In the genomic region with DNA sequence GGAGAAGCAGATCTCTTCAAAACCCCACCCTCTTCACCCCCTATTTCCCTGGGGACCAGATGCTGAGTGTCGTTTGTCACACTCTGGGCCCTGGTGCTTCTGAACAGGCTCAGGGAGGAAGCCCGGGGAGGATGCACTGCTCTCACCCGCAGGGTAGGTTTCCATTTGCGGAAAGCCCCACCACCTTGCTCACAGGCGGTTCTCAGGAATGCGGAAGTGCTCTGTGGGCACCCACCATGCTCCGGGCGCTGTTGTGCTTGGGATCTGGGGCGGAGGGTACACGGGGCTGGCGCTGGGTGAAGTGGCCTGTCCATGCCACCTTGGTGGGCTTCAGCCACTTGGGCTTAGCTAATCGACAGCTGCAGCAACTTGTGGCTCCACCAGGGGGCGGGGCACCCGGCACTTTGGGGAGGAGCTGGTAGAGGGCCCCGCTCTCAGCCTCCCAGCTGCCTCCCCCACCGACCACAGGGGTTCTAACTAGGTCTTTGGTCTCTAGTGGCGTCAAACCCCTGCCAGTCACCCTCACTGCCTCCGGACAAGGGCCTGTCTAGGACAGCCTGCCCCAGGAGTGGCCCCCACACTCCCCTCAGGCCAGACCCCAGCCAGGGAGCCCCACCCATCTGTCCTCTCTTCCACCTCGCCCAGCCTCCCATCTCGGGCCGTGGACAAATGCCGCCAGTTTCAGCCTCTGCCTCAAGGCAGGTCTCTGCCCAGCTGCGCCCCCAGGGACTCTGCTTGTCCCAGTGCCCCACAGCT, we compare ENCODE assay signal across 8 cellular contexts. TPM values are rescaled to one million over a fixed set of nuclear protein-coding genes. Genes with fewer than 3 reads are reported as not detected.
DNase-seq lines count a peak whose midpoint lies in the region; ATAC-seq and TF ChIP-seq lines count a peak whose summit lies in the region.

No MANE protein-coding gene starts in this region.

- peak; percentile 62 for ATAC-seq in HG02840 (IDR thresholded peaks at IDR 0.05; ENCODE audit: low FRiP score, unreplicated experiment)
- ATAC-seq in stimulated activated naive CD8-positive, alpha-beta T cell treated with anti-CD3 and anti-CD28 coated beads, Interleukin-15, amount 100 ng/mL, for 72 hours, result peak; percentile 85

- peaks cover 9% of the 10 kb centered on the region for H3K36me3 Mint-ChIP-seq in nephron (ENCODE audit: low read depth)

- peaks cover 12% of the 10 kb centered on the region for H3K4me1 Mint-ChIP-seq in nephron
- H3K4me1 Mint-ChIP-seq in stimulated activated naive CD8-positive, alpha-beta T cell treated with anti-CD3 and anti-CD28 coated beads, Interleukin-15, amount 100 ng/mL, for 72 hours, result peaks cover 61% of the 10 kb centered on the region

- H3K27ac Mint-ChIP-seq in nephron, result peak overlapping the region in 1 of 3 experiments; percentile 29
- H3K27ac Mint-ChIP-seq in stimulated activated naive CD8-positive, alpha-beta T cell treated with anti-CD3 and anti-CD28 coated beads, Interleukin-15, amount 100 ng/mL, for 72 hours, result peak overlapping the region; percentile 96 to 98

- H3K4me3 Mint-ChIP-seq in nephron, result peak overlapping the region in 2 of 3 experiments; percentile 37 to 44
- H3K4me3 Mint-ChIP-seq in stimulated activated naive CD8-positive, alpha-beta T cell treated with anti-CD3 and anti-CD28 coated beads, Interleukin-15, amount 100 ng/mL, for 72 hours, result peak overlapping the region; percentile 85 to 93

- DNase-seq in NCI-H526 (lab: John Stamatoyannopoulos, UW) (peak; percentile 42 to 78), NCI-H526 treated with DMSO at 0.1 percent for 48 hours (lab: John Stamatoyannopoulos, UW) (no peak), NCI-H460 (ENCODE audit: extremely low read depth, low read depth) (peak; percentile 22), epithelial cell of esophagus (ENCODE audit: low read depth) (peak; percentile 74)
- DNase-seq in activated CD8-positive, alpha-beta memory T cell treated with anti-CD3 and anti-CD28 coated beads for 1 hour (ENCODE audit: extremely low read depth in 1 of 2, low read depth in 1 of 2), result peak; percentile 58 to 73
- DNase-seq in stimulated activated naive CD8-positive, alpha-beta T cell treated with anti-CD3 and anti-CD28 coated beads, Interleukin-15, amount 100 ng/mL, for 72 hours, result peak; percentile 80 to 86

- H3K4me3 ChIP-seq in epithelial cell of esophagus (ENCODE audit: low read length), result peak overlapping the region; percentile 45

- H3K27me3 Mint-ChIP-seq in nephron (ENCODE audit: low read depth), result peaks cover 7% of the 10 kb centered on the region
- H3K27me3 Mint-ChIP-seq in stimulated activated naive CD8-positive, alpha-beta T cell treated with anti-CD3 and anti-CD28 coated beads, Interleukin-15, amount 100 ng/mL, for 72 hours, result no peaks in the 10 kb centered on the region

- no peaks in the 10 kb centered on the region for H3K9me3 Mint-ChIP-seq in nephron
- H3K9me3 Mint-ChIP-seq in stimulated activated naive CD8-positive, alpha-beta T cell treated with anti-CD3 and anti-CD28 coated beads, Interleukin-15, amount 100 ng/mL, for 72 hours, result no peaks in the 10 kb centered on the region

- TF ChIP-seq CTCF in epithelial cell of esophagus (IDR thresholded peaks at IDR 0.05; ENCODE audit: insufficient read depth, low read depth, low read length, missing control alignments) (peak; percentile 75), nephron (IDR thresholded peaks at IDR 0.05; ENCODE audit: unreplicated experiment in 3 of 3) (peak; percentile 65 to 74 (median 66))

RNA-seq across cellular contexts. Expression of gene NDUFV1, which starts 7.4 kb away (rescaled TPM):
- total RNA-seq in NCI-H460 (2014; rRNA removed; shearing (Covaris generic)), result 152 and 162 TPM in 2 replicates
- polyA plus RNA-seq in NCI-H460 (2014; cell fraction: nucleus; rRNA removed), result 685 and 736 TPM in 2 replicates

RNA-seq across cellular contexts. Expression of gene NUDT8, which starts 15.6 kb away (rescaled TPM):
- 3.5 and 6.9 TPM in 2 replicates for total RNA-seq in NCI-H460 (2014; rRNA removed; shearing (Covaris generic))
- 34.1 and 51.9 TPM in 2 replicates for polyA plus RNA-seq in NCI-H460 (2014; cell fraction: nucleus; rRNA removed)

RNA-seq across cellular contexts. Expression of gene TBX10, which starts 25.4 kb away (rescaled TPM):
- not detected in 2 replicates for total RNA-seq in NCI-H460 (2014; rRNA removed; shearing (Covaris generic))
- polyA plus RNA-seq in NCI-H460 (2014; cell fraction: nucleus; rRNA removed), result not detected in 2 replicates

RNA-seq across cellular contexts. Expression of gene GSTP1, which starts 30.5 kb away (rescaled TPM):
- total RNA-seq in NCI-H460 (2014; rRNA removed; shearing (Covaris generic)), result 665 and 811 TPM in 2 replicates
- polyA plus RNA-seq in NCI-H460 (2014; cell fraction: nucleus; rRNA removed), result 736 and 991 TPM in 2 replicates

RNA-seq across cellular contexts. Expression of gene ACY3, which starts 36.4 kb away (rescaled TPM):
- not detected in 2 replicates for total RNA-seq in NCI-H460 (2014; rRNA removed; shearing (Covaris generic))
- polyA plus RNA-seq in NCI-H460 (2014; cell fraction: nucleus; rRNA removed), result 0.25 TPM in 1 of 2 replicates, not detected in the other
